Comparison of ENCODE assay signal across 13 cellular contexts in the genomic region with DNA sequence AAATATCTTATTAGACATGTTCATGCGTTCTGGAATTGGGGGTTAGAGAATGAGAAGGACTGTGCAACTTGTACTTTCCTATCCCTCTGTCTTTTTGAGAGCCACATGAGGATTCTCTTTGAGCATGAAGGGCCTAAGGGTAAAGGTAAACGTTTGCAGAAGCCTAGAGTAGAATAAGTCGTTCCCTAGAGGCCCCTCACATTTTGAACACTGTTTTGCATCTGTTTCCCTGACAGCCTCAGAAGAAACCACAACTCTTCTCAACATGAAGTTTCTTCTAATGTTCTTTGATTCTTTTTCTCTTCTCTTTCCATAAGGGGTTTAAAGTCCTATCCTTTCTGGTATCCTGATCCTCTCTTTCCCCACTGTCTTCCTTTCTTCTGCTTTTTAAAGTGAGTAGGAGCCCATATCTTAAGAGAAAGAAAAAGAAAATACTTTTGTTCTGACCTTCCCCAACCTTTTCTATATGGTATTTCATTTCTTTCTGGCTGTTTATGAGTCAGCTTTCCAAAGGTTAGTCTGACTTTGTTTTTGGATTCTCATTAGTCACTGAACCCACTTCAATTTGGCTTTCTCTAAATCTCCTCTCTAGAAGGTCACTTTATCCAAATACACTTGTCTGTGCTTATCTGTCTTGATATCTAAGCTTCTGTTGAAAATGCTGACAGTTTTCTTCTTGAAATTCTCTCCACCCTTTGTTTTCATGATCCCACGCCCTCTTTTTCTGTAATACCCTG. TPM values are rescaled to one million over a fixed set of nuclear protein-coding genes. Genes with fewer than 3 reads are reported as not detected.
A peak's percentile ranks its signal among the peaks of the same experiment; 100 is the strongest.
DNase-seq lines count a peak whose midpoint lies in the region; ATAC-seq, FAIRE-seq and TF ChIP-seq lines count a peak whose summit lies in the region.
"Had no signal": no experiment of that assay in that cellular context is flagged by ENCODE, and none has a peak within 500 bp of the region (broad histone marks: within the 10 kb centered on the region; RNA-seq: fewer than 3 reads in every experiment).

No MANE protein-coding gene starts in this region.

- peaks cover 16% of the 10 kb centered on the region for H3K4me1 ChIP-seq in BLaER1
- no peaks in the 10 kb centered on the region for H3K4me1 ChIP-seq in vagina
- H3K4me1 ChIP-seq: testis had no signal

- TF ChIP-seq CTCF in fibroblast of pulmonary artery (IDR thresholded peaks at IDR 0.05; ENCODE audit: low read length, missing control alignments) (no peak), vagina (IDR thresholded peaks at IDR 0.05) (no peak)

- H3K9ac ChIP-seq in BLaER1 = no peak overlapping the region

- intact Hi-C loops in vagina (cut with DNase I) = no loop called here

- H3K27ac ChIP-seq in BLaER1 = no peak overlapping the region
- H3K27ac ChIP-seq in vagina = no peak overlapping the region
- H3K27ac ChIP-seq: testis had no signal

- H3K27me3 ChIP-seq in BLaER1 (no peaks in the 10 kb centered on the region), vagina (no peaks in the 10 kb centered on the region)
- H3K27me3 ChIP-seq: testis had no signal

- H4K20me1 ChIP-seq in BLaER1 = no peaks in the 10 kb centered on the region

- FAIRE-seq in GM12891 (lab: Jason Lieb, UNC) = no peak

- TF ChIP-seq POLR2A in GM12891 (IDR thresholded peaks at IDR 0.05; ENCODE audit: low read depth, low read length) = no peak
- TF ChIP-seq POLR2A in vagina (IDR thresholded peaks at IDR 0.05) = no peak

- H3K4me2 ChIP-seq in BLaER1 = peak overlapping the region; percentile 54

- H3K4me3 ChIP-seq in BLaER1 = no peak overlapping the region
- H3K4me3 ChIP-seq in fibroblast of pulmonary artery (replicated peaks; ENCODE audit: low read depth, low read length) = no peak overlapping the region
- H3K4me3 ChIP-seq in vagina = no peak overlapping the region
- H3K4me3 ChIP-seq: testis had no signal

- H3K36me3 ChIP-seq in BLaER1 (no peaks in the 10 kb centered on the region), vagina (no peaks in the 10 kb centered on the region)

- peak; percentile 34 to 41 for DNase-seq in NCI-H526 (lab: John Stamatoyannopoulos, UW)
- DNase-seq in fibroblast of pulmonary artery (ENCODE audit: low read depth) = peak; percentile 24
- DNase-seq in activated T-cell treated with anti-CD3 and anti-CD28 coated beads for 4 hours = no peak
- no peak for DNase-seq in GM12891 (ENCODE audit: insufficient read length, low spot score)
- no peak for DNase-seq in vagina (ENCODE audit: extremely low spot score in 2 of 2)
- DNase-seq in iPS-NIHi7 (ENCODE audit: extremely low spot score) = no peak
- DNase-seq: anterior cingulate cortex, C1 segment of cervical spinal cord, left ventricle myocardium superior, T-helper 1 cell, testis had no signal

- H3K9me3 ChIP-seq in BLaER1 = peaks cover 8% of the 10 kb centered on the region; the same call in 1 of the 2 replicates
- peaks cover 12% of the 10 kb centered on the region for H3K9me3 ChIP-seq in vagina
- H3K9me3 ChIP-seq: testis had no signal

- ATAC-seq in GM21619 (IDR thresholded peaks at IDR 0.05; ENCODE audit: unreplicated experiment) = peak; percentile 56
- ATAC-seq: left ventricle myocardium superior had no signal

TF ChIP-seq in GM12891, 5 proteins besides CTCF, POLR2A, EP300 and RAD21:
- no peak for TF ChIP-seq POLR2AphosphoS5 (IDR thresholded peaks at IDR 0.05; ENCODE audit: low read depth, low read length)
- no peak for TF ChIP-seq POU2F2 (IDR thresholded peaks at IDR 0.05; ENCODE audit: low read depth, low read length)
- no peak for TF ChIP-seq SPI1 (IDR thresholded peaks at IDR 0.05; ENCODE audit: low read depth, low read length)
- TF ChIP-seq PAX5 (IDR thresholded peaks at IDR 0.05; ENCODE audit: insufficient read depth, low read length, severe bottlenecking) = no peak
- TF ChIP-seq TAF1 (IDR thresholded peaks at IDR 0.05; ENCODE audit: low read depth, low read length) = no peak

RNA-seq across cellular contexts. Expression of a gene that starts 34.8 kb away (rescaled TPM):
- 0.13 TPM for polyA plus RNA-seq in GM12891 (2012; ENCODE audit: low read depth, missing spikeins)
- not detected for total RNA-seq in vagina

Comparison
In these comparisons a context has a peak if more than half of its experiments do, and no peak if none do; other contexts are left out.
1. DNase-seq: peak in NCI-H526 (2 of 2) and fibroblast of pulmonary artery (single experiment); none in activated T-cell treated with anti-CD3 and anti-CD28 coated beads for 4 hours (single experiment), GM12891 (single experiment), vagina (0 of 2) and iPS-NIHi7 (single experiment).